In genomic region chr1:1761504-1762376, GRCh38 we compare ENCODE assay signal across 12 cellular contexts.
"Had no signal": no experiment of that assay in that cellular context is flagged by ENCODE, and none has a peak within 500 bp of the region (broad histone marks: within the 10 kb centered on the region; RNA-seq: fewer than 3 reads in every experiment).

No MANE protein-coding gene starts in this region.

- H3K27ac ChIP-seq: pancreas, tibial nerve had no signal

- FAIRE-seq: colon, pancreas, TTC549 had no signal

- H3K4me3 ChIP-seq: pancreas, tibial nerve had no signal

- H3K27me3 ChIP-seq: pancreas, tibial nerve had no signal

- DNase-seq: activated CD4-positive, alpha-beta T cell treated with anti-CD3 and anti-CD28 coated beads, Interleukin-2, amount 50 U/mL, for 4 hours; activated CD8-positive, alpha-beta memory T cell treated with anti-CD3 and anti-CD28 coated beads, Interleukin-2, amount 10 ng/mL, durations not matched to agents 7 days and 5 days; activated gamma-delta T cell; activated naive CD8-positive, alpha-beta T cell treated with anti-CD3 and anti-CD28 coated beads, Interleukin-2, amount 10 ng/mL, durations not matched to agents 7 days and 5 days; activated T-cell treated with anti-CD3 and anti-CD28 coated beads, Interleukin-2, amount 50 U/mL, for 4 hours; foreskin melanocyte; T-helper 2 cell had no signal

- ATAC-seq: activated CD8-positive, alpha-beta memory T cell treated with anti-CD3 and anti-CD28 coated beads, Interleukin-2, amount 10 ng/mL, durations not matched to agents 7 days and 5 days; activated T-cell treated with anti-CD3 and anti-CD28 coated beads, Interleukin-2, amount 50 U/mL, for 4 hours; left lobe of liver; pancreas had no signal

- H3K9me3 ChIP-seq: pancreas, tibial nerve had no signal
